8 cellular contexts compared by ENCODE assay signal in the genomic region with DNA sequence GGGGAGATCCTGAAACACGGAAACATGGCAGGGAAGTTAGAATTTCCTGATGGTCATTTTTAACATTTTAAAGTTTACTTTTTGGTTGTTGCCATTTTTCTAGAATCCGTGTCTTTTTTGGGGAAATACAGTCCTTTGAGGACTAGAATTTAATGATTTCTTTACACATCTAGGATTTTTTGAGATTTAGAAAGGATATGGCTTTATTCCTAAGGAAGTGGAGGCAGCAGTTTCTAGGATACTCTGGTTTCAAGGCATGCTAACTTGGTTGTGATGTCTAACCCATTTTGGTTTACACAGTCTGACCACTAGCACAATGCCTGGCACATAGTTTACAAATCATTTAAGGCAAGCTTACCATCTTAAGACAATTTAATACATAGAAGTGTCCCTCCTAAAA. TPM values are rescaled to one million over a fixed set of nuclear protein-coding genes. Genes with fewer than 3 reads are reported as not detected.
DNase-seq lines count a peak whose midpoint lies in the region; ATAC-seq and TF ChIP-seq lines count a peak whose summit lies in the region.

No MANE protein-coding gene starts in this region.

- CTCF ChIA-PET in HEK293T (lab: Yijun Ruan, JAX): no interaction called here

- H3K9me3 ChIP-seq in iPS-15b (ENCODE audit: control insufficient read depth, insufficient read depth, low read length): no peaks in the 10 kb centered on the region

- peak overlapping the region; percentile 66 for H3K9ac ChIP-seq in iPS-15b (ENCODE audit: low read depth, low read length)

- H3K27me3 Mint-ChIP-seq in T-helper 1 cell treated with Interleukin-12 subunit alpha and Interleukin-12 subunit beta and Interleukin-4 antibody, amounts not matched to agents 30 μg/mL and 1 μg/mL, for 36 hours (ENCODE audit: low read depth): no peaks in the 10 kb centered on the region
- H3K27me3 Mint-ChIP-seq in activated T-helper 17 cell treated with anti-CD3 and anti-CD28 coated beads, Interleukin-2, amount 50 U/mL, for 72 hours: no peaks in the 10 kb centered on the region
- no peaks in the 10 kb centered on the region for H3K27me3 Mint-ChIP-seq in stimulated activated naive B cell treated with anti-CD40 and anti-IgM and Interleukin-4, amounts not matched to agents 10 μg/mL and 1 μg/mL and 100 μg/mL, for 72 hours

- no peak for ATAC-seq in activated T-helper 17 cell treated with anti-CD3 and anti-CD28 coated beads, Interleukin-2, amount 50 U/mL, for 72 hours (replicated peaks)
- ATAC-seq in stimulated activated naive B cell treated with anti-CD40 and anti-IgM and Interleukin-4, amounts not matched to agents 10 μg/mL and 1 μg/mL and 100 μg/mL, for 72 hours (replicated peaks): no peak
- no peak for ATAC-seq in GM21717 (IDR thresholded peaks at IDR 0.05; ENCODE audit: unreplicated experiment)
- ATAC-seq in GM21723 (IDR thresholded peaks at IDR 0.05; ENCODE audit: unreplicated experiment): no peak

- H3K36me3 Mint-ChIP-seq in T-helper 1 cell treated with Interleukin-12 subunit alpha and Interleukin-12 subunit beta and Interleukin-4 antibody, amounts not matched to agents 30 μg/mL and 1 μg/mL, for 36 hours (ENCODE audit: low read depth): peaks cover 27% of the 10 kb centered on the region
- peaks cover 53% of the 10 kb centered on the region for H3K36me3 Mint-ChIP-seq in activated T-helper 17 cell treated with anti-CD3 and anti-CD28 coated beads, Interleukin-2, amount 50 U/mL, for 72 hours (ENCODE audit: low read depth)
- H3K36me3 Mint-ChIP-seq in stimulated activated naive B cell treated with anti-CD40 and anti-IgM and Interleukin-4, amounts not matched to agents 10 μg/mL and 1 μg/mL and 100 μg/mL, for 72 hours: peaks cover 12 to 29% of the 10 kb centered on the region in 2 donors

- no peaks in the 10 kb centered on the region for H3K9me3 Mint-ChIP-seq in T-helper 1 cell treated with Interleukin-12 subunit alpha and Interleukin-12 subunit beta and Interleukin-4 antibody, amounts not matched to agents 30 μg/mL and 1 μg/mL, for 36 hours
- H3K9me3 Mint-ChIP-seq in activated T-helper 17 cell treated with anti-CD3 and anti-CD28 coated beads, Interleukin-2, amount 50 U/mL, for 72 hours: no peaks in the 10 kb centered on the region
- H3K9me3 Mint-ChIP-seq in stimulated activated naive B cell treated with anti-CD40 and anti-IgM and Interleukin-4, amounts not matched to agents 10 μg/mL and 1 μg/mL and 100 μg/mL, for 72 hours: no peaks in the 10 kb centered on the region

- POLR2A ChIA-PET in HEK293T (lab: Yijun Ruan, JAX): interaction anchor here (0.7 to 1.6 kb wide), 2 partner anchors 14 to 59 kb away, joined by 4 to 5 read pairs; partner anchors contain the start of gene RMND1

- peak overlapping the region; percentile 90 for H3K4me3 ChIP-seq in iPS-15b (ENCODE audit: low read depth, low read length)

- peaks cover 55% of the 10 kb centered on the region for H3K4me1 Mint-ChIP-seq in T-helper 1 cell treated with Interleukin-12 subunit alpha and Interleukin-12 subunit beta and Interleukin-4 antibody, amounts not matched to agents 30 μg/mL and 1 μg/mL, for 36 hours (ENCODE audit: low read depth)
- H3K4me1 Mint-ChIP-seq in activated T-helper 17 cell treated with anti-CD3 and anti-CD28 coated beads, Interleukin-2, amount 50 U/mL, for 72 hours: peaks cover 37% of the 10 kb centered on the region
- peaks cover 23 to 46% of the 10 kb centered on the region in 2 donors for H3K4me1 Mint-ChIP-seq in stimulated activated naive B cell treated with anti-CD40 and anti-IgM and Interleukin-4, amounts not matched to agents 10 μg/mL and 1 μg/mL and 100 μg/mL, for 72 hours

- DNase-seq in T-helper 1 cell: no peak
- no peak for DNase-seq in stimulated activated naive B cell treated with anti-CD40 and anti-IgM and Interleukin-4, amounts not matched to agents 10 μg/mL and 1 μg/mL and 100 μg/mL, for 72 hours
- DNase-seq in HEK293T (ENCODE audit: extremely low spot score): no peak

- peak overlapping the region; percentile 98 for H3K27ac Mint-ChIP-seq in T-helper 1 cell treated with Interleukin-12 subunit alpha and Interleukin-12 subunit beta and Interleukin-4 antibody, amounts not matched to agents 30 μg/mL and 1 μg/mL, for 36 hours
- peak overlapping the region; percentile 99 for H3K27ac Mint-ChIP-seq in activated T-helper 17 cell treated with anti-CD3 and anti-CD28 coated beads, Interleukin-2, amount 50 U/mL, for 72 hours
- peak overlapping the region; percentile 98 for H3K27ac Mint-ChIP-seq in stimulated activated naive B cell treated with anti-CD40 and anti-IgM and Interleukin-4, amounts not matched to agents 10 μg/mL and 1 μg/mL and 100 μg/mL, for 72 hours

- H3K27me3 ChIP-seq in iPS-15b (ENCODE audit: control insufficient read depth, insufficient read depth, low read length): no peaks in the 10 kb centered on the region

- no peaks in the 10 kb centered on the region for H3K36me3 ChIP-seq in iPS-15b (ENCODE audit: control insufficient read depth, insufficient read depth, low read length)

- peak overlapping the region; percentile 95 for H3K4me3 Mint-ChIP-seq in T-helper 1 cell treated with Interleukin-12 subunit alpha and Interleukin-12 subunit beta and Interleukin-4 antibody, amounts not matched to agents 30 μg/mL and 1 μg/mL, for 36 hours
- H3K4me3 Mint-ChIP-seq in activated T-helper 17 cell treated with anti-CD3 and anti-CD28 coated beads, Interleukin-2, amount 50 U/mL, for 72 hours: peak overlapping the region; percentile 99
- peak overlapping the region; percentile 92 to 97 for H3K4me3 Mint-ChIP-seq in stimulated activated naive B cell treated with anti-CD40 and anti-IgM and Interleukin-4, amounts not matched to agents 10 μg/mL and 1 μg/mL and 100 μg/mL, for 72 hours

- H3K4me1 ChIP-seq in iPS-15b (ENCODE audit: control insufficient read depth, insufficient read depth, low read length): peaks cover 11% of the 10 kb centered on the region

TF ChIP-seq in HEK293T, 16 proteins besides CTCF, POLR2A, EP300 and RAD21:
- no peak for TF ChIP-seq FOXM1 (IDR thresholded peaks at IDR 0.05; ENCODE audit: borderline replicate concordance)
- TF ChIP-seq FOXK2 (IDR thresholded peaks at IDR 0.05): no peak
- no peak for TF ChIP-seq ARNT (IDR thresholded peaks at IDR 0.05)
- TF ChIP-seq FOXA1 (IDR thresholded peaks at IDR 0.05): no peak
- no peak for TF ChIP-seq ZNF384 (IDR thresholded peaks at IDR 0.05)
- no peak for TF ChIP-seq SP1 (IDR thresholded peaks at IDR 0.05)
- TF ChIP-seq SUZ12 (IDR thresholded peaks at IDR 0.05): no peak
- TF ChIP-seq BHLHE40 (IDR thresholded peaks at IDR 0.05; ENCODE audit: borderline replicate concordance): no peak
- no peak for TF ChIP-seq NFRKB (IDR thresholded peaks at IDR 0.05)
- no peak for TF ChIP-seq HDGF (IDR thresholded peaks at IDR 0.05; ENCODE audit: borderline replicate concordance)
- TF ChIP-seq PKNOX1 (IDR thresholded peaks at IDR 0.05): no peak
- no peak for TF ChIP-seq LEF1 (IDR thresholded peaks at IDR 0.05; ENCODE audit: borderline replicate concordance)
- no peak for TF ChIP-seq ELF4 (IDR thresholded peaks at IDR 0.05)
- no peak for TF ChIP-seq CTBP1 (IDR thresholded peaks at IDR 0.05; ENCODE audit: borderline replicate concordance)
- no peak for TF ChIP-seq TARDBP (IDR thresholded peaks at IDR 0.05)
- no peak for TF ChIP-seq L3MBTL2 (conservative IDR thresholded peaks at IDR 0.05)

RNA-seq across cellular contexts. Expression of gene ZBTB2, which starts 1.1 kb away (rescaled TPM):
- 10 to 100 TPM; 12.9 to 19.0 TPM for total RNA-seq in activated T-helper 17 cell treated with anti-CD3 and anti-CD28 coated beads, Interleukin-2, amount 50 U/mL, for 72 hours

RNA-seq across cellular contexts. Expression of gene RMND1, which starts 59.5 kb away (rescaled TPM):
- total RNA-seq in activated T-helper 17 cell treated with anti-CD3 and anti-CD28 coated beads, Interleukin-2, amount 50 U/mL, for 72 hours: 10 to 100 TPM; 22.2 to 23.9 TPM
